ENCODE assay signal across 14 cellular contexts in the genomic region with DNA sequence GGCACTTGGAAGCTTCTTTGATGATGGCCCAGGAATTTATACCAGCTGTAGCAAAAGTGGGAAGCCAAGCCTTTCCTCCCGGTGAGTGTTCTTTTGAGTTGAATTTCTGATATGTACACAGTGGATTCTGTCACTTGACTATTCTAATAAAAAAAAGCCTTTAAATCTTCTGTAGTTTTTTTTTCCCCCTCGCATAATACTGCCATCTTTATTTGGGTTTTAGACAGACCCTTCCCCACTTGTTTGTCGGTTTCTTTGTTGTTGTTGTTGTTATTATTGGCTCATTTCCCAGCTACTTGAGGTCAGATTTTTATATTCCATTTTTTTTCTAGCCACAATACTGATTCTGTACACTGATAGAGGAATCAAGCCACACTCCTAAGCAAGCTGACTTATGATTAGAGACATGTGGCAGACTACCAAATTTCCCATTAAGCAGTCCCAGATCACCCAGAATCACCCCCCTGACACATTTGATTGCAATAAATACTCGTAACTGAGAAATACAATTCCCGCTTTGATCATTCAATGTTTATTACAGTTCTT. TPM values are rescaled to one million over a fixed set of nuclear protein-coding genes. Genes with fewer than 3 reads are reported as not detected.
A peak's percentile ranks its signal among the peaks of the same experiment; 100 is the strongest.
DNase-seq lines count a peak whose midpoint lies in the region; ATAC-seq and TF ChIP-seq lines count a peak whose summit lies in the region.
"Had no signal": no experiment of that assay in that cellular context is flagged by ENCODE, and none has a peak within 500 bp of the region (broad histone marks: within the 10 kb centered on the region; RNA-seq: fewer than 3 reads in every experiment).

No MANE protein-coding gene starts in this region.

- H3K9me3 ChIP-seq in fibroblast of lung (ENCODE audit: control insufficient read depth, insufficient read depth, low read depth, low read length) (no peaks in the 10 kb centered on the region), sigmoid colon (no peaks in the 10 kb centered on the region)

- H2AFZ ChIP-seq in fibroblast of lung (ENCODE audit: low read length) = no peak overlapping the region

- H3K27ac Mint-ChIP-seq in progenitor cell of endocrine pancreas = no peak overlapping the region
- H3K27ac Mint-ChIP-seq in activated naive CD4-positive, alpha-beta T cell treated with anti-CD3 and anti-CD28 coated beads, Interleukin-2, amount 10 ng/mL, durations not matched to agents 7 days and 5 days = no peak overlapping the region
- H3K27ac Mint-ChIP-seq: activated naive CD8-positive, alpha-beta T cell treated with anti-CD3 and anti-CD28 coated beads, Interleukin-2, amount 10 ng/mL, durations not matched to agents 7 days and 5 days; dendritic cell treated with granulocyte-macrophage colony-stimulating factor and Interleukin-4, amounts not matched to agents 40 ng/mL and 50 ng/mL, for 4 days had no signal

- H3K4me3 ChIP-seq in fibroblast of lung (replicated peaks in 1 of 4; ENCODE audit: control extremely low read depth in 1 of 4, insufficient read depth in 1 of 4, low read depth in 3 of 4, low read length in 4 of 4) (no peak overlapping the region), sigmoid colon (no peak overlapping the region)

- 73 to 76% methylated on average over 5 of the region's 5 CpGs for WGBS in sigmoid colon, 2 donors

- peaks cover 1% of the 10 kb centered on the region for H3K27me3 Mint-ChIP-seq in progenitor cell of endocrine pancreas
- H3K27me3 Mint-ChIP-seq in activated naive CD4-positive, alpha-beta T cell treated with anti-CD3 and anti-CD28 coated beads, Interleukin-2, amount 10 ng/mL, durations not matched to agents 7 days and 5 days = peaks cover 2% of the 10 kb centered on the region
- H3K27me3 Mint-ChIP-seq: dendritic cell treated with granulocyte-macrophage colony-stimulating factor and Interleukin-4, amounts not matched to agents 40 ng/mL and 50 ng/mL, for 4 days had no signal

- peaks cover 2% of the 10 kb centered on the region for H3K4me1 Mint-ChIP-seq in progenitor cell of endocrine pancreas (ENCODE audit: low read depth)
- H3K4me1 Mint-ChIP-seq in activated naive CD4-positive, alpha-beta T cell treated with anti-CD3 and anti-CD28 coated beads, Interleukin-2, amount 10 ng/mL, durations not matched to agents 7 days and 5 days = no peaks in the 10 kb centered on the region
- H3K4me1 Mint-ChIP-seq: activated naive CD8-positive, alpha-beta T cell treated with anti-CD3 and anti-CD28 coated beads, Interleukin-2, amount 10 ng/mL, durations not matched to agents 7 days and 5 days had no signal

- intact Hi-C loops in sigmoid colon (cut with DNase I) = no loop called here

- CTCF ChIA-PET in activated naive CD4-positive, alpha-beta T cell treated with anti-CD3 and anti-CD28 coated beads, Interleukin-2, amount 10 ng/mL, durations not matched to agents 7 days and 5 days (lab: Charles Lee) = interaction anchor here (0.5 kb wide), 1 partner anchor 134 kb away, joined by 3 read pairs; no protein-coding TSS in a partner anchor

- ATAC-seq in HG03196 (IDR thresholded peaks at IDR 0.05; ENCODE audit: unreplicated experiment) = no peak

- H4K20me1 ChIP-seq in fibroblast of lung (ENCODE audit: control insufficient read depth, extremely low read depth, insufficient read depth, low read length) = no peaks in the 10 kb centered on the region

- DNase-seq in EL = peak; percentile 53
- peak; percentile 54 for DNase-seq in NCI-H2196 treated with DMSO at 0.1 percent for 48 hours (lab: John Stamatoyannopoulos, UW; ENCODE audit: unreplicated experiment)
- DNase-seq in fibroblast of lung (ENCODE audit: low read depth in 2 of 2) = peak; percentile 49 to 62
- DNase-seq in sigmoid colon = no peak
- no peak for DNase-seq in GM10266 (ENCODE audit: extremely low spot score)
- DNase-seq in progenitor cell of endocrine pancreas (ENCODE audit: low spot score, unreplicated experiment) = no peak
- DNase-seq in activated naive CD4-positive, alpha-beta T cell treated with anti-CD3 and anti-CD28 coated beads, Interleukin-2, amount 10 ng/mL, durations not matched to agents 7 days and 5 days = no peak
- DNase-seq: activated naive CD8-positive, alpha-beta T cell treated with anti-CD3 and anti-CD28 coated beads, Interleukin-2, amount 10 ng/mL, durations not matched to agents 7 days and 5 days; MM.1S; NCI-H748 treated with DMSO at 0.1 percent for 48 hours; SIG-M5 had no signal

- peaks cover 11% of the 10 kb centered on the region for H3K4me1 ChIP-seq in fibroblast of lung (ENCODE audit: control insufficient read depth, extremely low read depth, insufficient read depth, low read length)
- H3K4me1 ChIP-seq in sigmoid colon = peaks cover 0 to 69% (median 52%) of the 10 kb centered on the region in 4 donors

- H3K36me3 Mint-ChIP-seq in progenitor cell of endocrine pancreas (ENCODE audit: insufficient read depth) = no peaks in the 10 kb centered on the region
- H3K36me3 Mint-ChIP-seq in activated naive CD4-positive, alpha-beta T cell treated with anti-CD3 and anti-CD28 coated beads, Interleukin-2, amount 10 ng/mL, durations not matched to agents 7 days and 5 days = no peaks in the 10 kb centered on the region
- H3K36me3 Mint-ChIP-seq: activated naive CD8-positive, alpha-beta T cell treated with anti-CD3 and anti-CD28 coated beads, Interleukin-2, amount 10 ng/mL, durations not matched to agents 7 days and 5 days had no signal

- H3K36me3 ChIP-seq in fibroblast of lung (ENCODE audit: control insufficient read depth, insufficient read depth, low read length) = no peaks in the 10 kb centered on the region
- H3K36me3 ChIP-seq in sigmoid colon = peaks cover 0 to 16% (median 0%) of the 10 kb centered on the region in 4 donors

- H3K79me2 ChIP-seq in fibroblast of lung (ENCODE audit: control insufficient read depth, insufficient read depth, low read length) = peaks cover 16% of the 10 kb centered on the region

- no peak overlapping the region for H3K9ac ChIP-seq in fibroblast of lung (ENCODE audit: insufficient read depth, low read length)

- no peak for TF ChIP-seq EP300 in sigmoid colon (IDR thresholded peaks at IDR 0.05)

- TF ChIP-seq CTCF in fibroblast of lung (conservative IDR thresholded peaks at IDR 0.05 in 1 of 2, IDR thresholded peaks at IDR 0.05 in 1 of 2; ENCODE audit: low read depth in 1 of 2, low read length in 2 of 2) = no peak
- TF ChIP-seq CTCF in sigmoid colon (IDR thresholded peaks at IDR 0.05) = no peak
- TF ChIP-seq CTCF in GM10266 (IDR thresholded peaks at IDR 0.05; ENCODE audit: control insufficient read depth, insufficient read depth, low read depth, missing control alignments) = no peak
- TF ChIP-seq CTCF in progenitor cell of endocrine pancreas (IDR thresholded peaks at IDR 0.05; ENCODE audit: unreplicated experiment) = no peak

- TF ChIP-seq POLR2A in sigmoid colon (IDR thresholded peaks at IDR 0.05) = no peak

- H3K27ac ChIP-seq in fibroblast of lung (ENCODE audit: insufficient read depth, low read length) (peak overlapping the region; percentile 33), sigmoid colon (peak overlapping the region; percentile 48 to 95 (median 78))
- H3K27ac ChIP-seq: HL-60 had no signal

- no peak overlapping the region for H3K4me3 Mint-ChIP-seq in progenitor cell of endocrine pancreas (ENCODE audit: low read depth)
- no peak overlapping the region for H3K4me3 Mint-ChIP-seq in activated naive CD4-positive, alpha-beta T cell treated with anti-CD3 and anti-CD28 coated beads, Interleukin-2, amount 10 ng/mL, durations not matched to agents 7 days and 5 days
- H3K4me3 Mint-ChIP-seq: activated naive CD8-positive, alpha-beta T cell treated with anti-CD3 and anti-CD28 coated beads, Interleukin-2, amount 10 ng/mL, durations not matched to agents 7 days and 5 days; dendritic cell treated with granulocyte-macrophage colony-stimulating factor and Interleukin-4, amounts not matched to agents 40 ng/mL and 50 ng/mL, for 4 days had no signal

- no peak overlapping the region for H3K4me2 ChIP-seq in fibroblast of lung (ENCODE audit: extremely low read depth, insufficient read depth, low read length)

- H3K27me3 ChIP-seq in fibroblast of lung (ENCODE audit: control insufficient read depth, insufficient read depth, low read length) (no peaks in the 10 kb centered on the region), sigmoid colon (no peaks in the 10 kb centered on the region)

- H3K9me3 Mint-ChIP-seq in progenitor cell of endocrine pancreas (ENCODE audit: low read depth) = peaks cover 4% of the 10 kb centered on the region
- no peaks in the 10 kb centered on the region for H3K9me3 Mint-ChIP-seq in activated naive CD4-positive, alpha-beta T cell treated with anti-CD3 and anti-CD28 coated beads, Interleukin-2, amount 10 ng/mL, durations not matched to agents 7 days and 5 days
- H3K9me3 Mint-ChIP-seq: activated naive CD8-positive, alpha-beta T cell treated with anti-CD3 and anti-CD28 coated beads, Interleukin-2, amount 10 ng/mL, durations not matched to agents 7 days and 5 days; dendritic cell treated with granulocyte-macrophage colony-stimulating factor and Interleukin-4, amounts not matched to agents 40 ng/mL and 50 ng/mL, for 4 days had no signal

RNA-seq across cellular contexts. Expression of a gene that starts 26.6 kb away (rescaled TPM):
- total RNA-seq in fibroblast of lung (6.9 and 8.8 TPM in 2 replicates), sigmoid colon (10 to 100 TPM; 19.9 to 44.1 (median 31.3) TPM), progenitor cell of endocrine pancreas (0.79 and 3.9 TPM in 2 replicates)
- polyA plus RNA-seq in fibroblast of lung (2.3 and 4.1 TPM in 2 replicates), sigmoid colon (1 to 10 TPM in 2 of 3 donors, not detected in 1; 1.8 to 4.1 TPM)
- 1.5 and 5.7 TPM in 2 replicates for polyA plus RNA-seq in fibroblast of lung (2012)
- 0.11 and 0.43 TPM in 2 replicates for polyA minus RNA-seq in fibroblast of lung (ENCODE audit: low replicate concordance)
- total RNA-seq: activated naive CD8-positive, alpha-beta T cell treated with anti-CD3 and anti-CD28 coated beads, Interleukin-2, amount 10 ng/mL, durations not matched to agents 7 days and 5 days had no signal

Comparison
In these comparisons a context has a peak if more than half of its experiments do, and no peak if none do; other contexts are left out.
1. DNase-seq: peak in EL (single experiment), NCI-H2196 treated with DMSO at 0.1 percent for 48 hours (single experiment) and fibroblast of lung (2 of 2); none in sigmoid colon (single experiment), GM10266 (single experiment), progenitor cell of endocrine pancreas (single experiment) and activated naive CD4-positive, alpha-beta T cell treated with anti-CD3 and anti-CD28 coated beads, Interleukin-2, amount 10 ng/mL, durations not matched to agents 7 days and 5 days (single experiment).